32 cellular contexts compared by ENCODE assay signal in the genomic region with DNA sequence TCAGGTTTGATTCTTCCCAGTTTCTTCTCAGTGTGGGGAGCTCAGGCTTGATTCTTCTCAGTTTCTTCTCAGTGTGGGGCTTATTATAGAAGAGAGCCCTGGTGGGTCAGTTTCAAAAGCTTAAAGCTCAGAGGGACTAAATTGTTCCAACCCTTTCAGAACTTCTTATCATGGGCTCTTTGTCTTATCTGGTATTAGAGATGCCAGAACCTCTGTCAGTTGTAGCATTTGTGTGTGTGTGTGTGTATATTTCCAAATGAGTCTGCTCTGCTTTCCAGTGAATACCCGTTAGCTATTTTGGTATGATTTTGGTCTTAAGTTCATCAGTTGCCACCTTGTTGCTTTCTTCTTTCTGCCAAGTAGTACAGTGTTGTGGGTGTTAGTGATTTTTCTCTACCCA. TPM values are rescaled to one million over a fixed set of nuclear protein-coding genes. Genes with fewer than 3 reads are reported as not detected.
"Had no signal": no experiment of that assay in that cellular context is flagged by ENCODE, and none has a peak within 500 bp of the region (broad histone marks: within the 10 kb centered on the region; RNA-seq: fewer than 3 reads in every experiment).

No MANE protein-coding gene starts in this region.

- H3K9me3 Mint-ChIP-seq: activated CD4-positive, alpha-beta memory T cell treated with anti-CD3 and anti-CD28 coated beads, Interleukin-2, amount 10 ng/mL, durations not matched to agents 7 days and 5 days; activated CD4-positive, alpha-beta T cell treated with anti-CD3 and anti-CD28 coated beads, Interleukin-2, amount 10 ng/mL, durations not matched to agents 7 days and 5 days; activated naive CD4-positive, alpha-beta T cell treated with anti-CD3 and anti-CD28 coated beads, Interleukin-2, amount 10 ng/mL, durations not matched to agents 7 days and 5 days; activated naive CD4-positive, alpha-beta T cell treated with anti-CD3 and anti-CD28 coated beads, Interleukin-2, amount 50 U/mL, for 72 hours; activated naive CD8-positive, alpha-beta T cell treated with anti-CD3 and anti-CD28 coated beads, Interleukin-2, amount 10 ng/mL, durations not matched to agents 7 days and 5 days; activated T-cell treated with anti-CD3 and anti-CD28 coated beads, Interleukin-2, amount 50 U/mL, for 24 hours; activated T-cell treated with anti-CD3 and anti-CD28 coated beads, Interleukin-2, amount 50 U/mL, for 72 hours; effector memory CD8-positive, alpha-beta T cell had no signal

- H3K4me3 Mint-ChIP-seq: activated CD4-positive, alpha-beta memory T cell treated with anti-CD3 and anti-CD28 coated beads, Interleukin-2, amount 10 ng/mL, durations not matched to agents 7 days and 5 days; activated CD4-positive, alpha-beta T cell treated with anti-CD3 and anti-CD28 coated beads, Interleukin-2, amount 10 ng/mL, durations not matched to agents 7 days and 5 days; activated naive CD4-positive, alpha-beta T cell treated with anti-CD3 and anti-CD28 coated beads, Interleukin-2, amount 10 ng/mL, durations not matched to agents 7 days and 5 days; activated naive CD8-positive, alpha-beta T cell treated with anti-CD3 and anti-CD28 coated beads, Interleukin-2, amount 10 ng/mL, durations not matched to agents 7 days and 5 days; activated T-cell treated with anti-CD3 and anti-CD28 coated beads, Interleukin-2, amount 50 U/mL, for 24 hours; activated T-cell treated with anti-CD3 and anti-CD28 coated beads, Interleukin-2, amount 50 U/mL, for 72 hours; brain; effector memory CD8-positive, alpha-beta T cell had no signal

- H3K36me3 Mint-ChIP-seq: activated naive CD4-positive, alpha-beta T cell treated with anti-CD3 and anti-CD28 coated beads, Interleukin-2, amount 10 ng/mL, durations not matched to agents 7 days and 5 days; activated naive CD4-positive, alpha-beta T cell treated with anti-CD3 and anti-CD28 coated beads, Interleukin-2, amount 50 U/mL, for 72 hours; activated naive CD8-positive, alpha-beta T cell treated with anti-CD3 and anti-CD28 coated beads, Interleukin-2, amount 10 ng/mL, durations not matched to agents 7 days and 5 days had no signal

- H3K27ac Mint-ChIP-seq: activated CD4-positive, alpha-beta memory T cell treated with anti-CD3 and anti-CD28 coated beads, Interleukin-2, amount 10 ng/mL, durations not matched to agents 7 days and 5 days; activated CD4-positive, alpha-beta T cell treated with anti-CD3 and anti-CD28 coated beads, Interleukin-2, amount 10 ng/mL, durations not matched to agents 7 days and 5 days; activated naive CD4-positive, alpha-beta T cell treated with anti-CD3 and anti-CD28 coated beads, Interleukin-2, amount 10 ng/mL, durations not matched to agents 7 days and 5 days; activated naive CD4-positive, alpha-beta T cell treated with anti-CD3 and anti-CD28 coated beads, Interleukin-2, amount 50 U/mL, for 72 hours; activated naive CD8-positive, alpha-beta T cell treated with anti-CD3 and anti-CD28 coated beads, Interleukin-2, amount 10 ng/mL, durations not matched to agents 7 days and 5 days; activated T-cell treated with anti-CD3 and anti-CD28 coated beads, Interleukin-2, amount 50 U/mL, for 24 hours; brain; effector memory CD8-positive, alpha-beta T cell had no signal

- H3K4me1 Mint-ChIP-seq: activated CD4-positive, alpha-beta memory T cell treated with anti-CD3 and anti-CD28 coated beads, Interleukin-2, amount 10 ng/mL, durations not matched to agents 7 days and 5 days; activated naive CD4-positive, alpha-beta T cell treated with anti-CD3 and anti-CD28 coated beads, Interleukin-2, amount 10 ng/mL, durations not matched to agents 7 days and 5 days; brain had no signal

- H3K36me3 ChIP-seq: ascending aorta, breast epithelium, esophagus squamous epithelium had no signal

- ATAC-seq: activated naive CD4-positive, alpha-beta T cell treated with anti-CD3 and anti-CD28 coated beads, Interleukin-2, amount 50 U/mL, for 72 hours; activated T-cell treated with anti-CD3 and anti-CD28 coated beads, Interleukin-2, amount 50 U/mL, for 72 hours; effector memory CD8-positive, alpha-beta T cell had no signal

- H3K27ac ChIP-seq: ascending aorta, breast epithelium, epithelial cell of prostate, esophagus squamous epithelium had no signal

- H3K27me3 ChIP-seq: ascending aorta, breast epithelium, esophagus squamous epithelium had no signal

- DNase-seq: activated CD4-positive, alpha-beta memory T cell treated with anti-CD3 and anti-CD28 coated beads, Interleukin-2, amount 10 ng/mL, durations not matched to agents 7 days and 5 days; activated CD4-positive, alpha-beta T cell treated with anti-CD3 and anti-CD28 coated beads for 1 hour; activated CD4-positive, alpha-beta T cell treated with anti-CD3 and anti-CD28 coated beads for 4 hours; activated CD4-positive, alpha-beta T cell treated with anti-CD3 and anti-CD28 coated beads, Interleukin-2, amount 10 ng/mL, durations not matched to agents 7 days and 5 days; activated CD4-positive, alpha-beta T cell treated with anti-CD3 and anti-CD28 coated beads, Interleukin-2, amount 50 U/mL, for 4 hours; activated CD8-positive, alpha-beta memory T cell treated with anti-CD3 and anti-CD28 coated beads, Interleukin-2, amount 50 U/mL, for 48 hours; activated gamma-delta T cell; activated naive CD4-positive, alpha-beta T cell; activated naive CD4-positive, alpha-beta T cell treated with anti-CD3 and anti-CD28 coated beads, Interleukin-2, amount 10 ng/mL, durations not matched to agents 7 days and 5 days; activated naive CD8-positive, alpha-beta T cell treated with anti-CD3 and anti-CD28 coated beads, Interleukin-2, amount 10 ng/mL, durations not matched to agents 7 days and 5 days; activated T-cell treated with anti-CD3 and anti-CD28 coated beads for 4 hours; activated T-cell treated with anti-CD3 and anti-CD28 coated beads, Interleukin-2, amount 50 U/mL, for 24 hours; activated T-cell treated with anti-CD3 and anti-CD28 coated beads, Interleukin-2, amount 50 U/mL, for 72 hours; caudate nucleus; cortex of kidney; dermis blood vessel endothelial cell; effector CD4-positive, alpha-beta T cell; effector memory CD8-positive, alpha-beta T cell; esophagus squamous epithelium; foreskin melanocyte; head of caudate nucleus; T-helper 2 cell had no signal

- H3K9me3 ChIP-seq: ascending aorta, breast epithelium, esophagus squamous epithelium had no signal

- H3K4me3 ChIP-seq: ascending aorta, breast epithelium, esophagus squamous epithelium had no signal

- H3K27me3 Mint-ChIP-seq: activated CD4-positive, alpha-beta memory T cell treated with anti-CD3 and anti-CD28 coated beads, Interleukin-2, amount 10 ng/mL, durations not matched to agents 7 days and 5 days; activated CD4-positive, alpha-beta T cell treated with anti-CD3 and anti-CD28 coated beads, Interleukin-2, amount 10 ng/mL, durations not matched to agents 7 days and 5 days; activated naive CD4-positive, alpha-beta T cell treated with anti-CD3 and anti-CD28 coated beads, Interleukin-2, amount 10 ng/mL, durations not matched to agents 7 days and 5 days; activated naive CD8-positive, alpha-beta T cell treated with anti-CD3 and anti-CD28 coated beads, Interleukin-2, amount 10 ng/mL, durations not matched to agents 7 days and 5 days; activated T-cell treated with anti-CD3 and anti-CD28 coated beads, Interleukin-2, amount 50 U/mL, for 24 hours; brain; effector memory CD8-positive, alpha-beta T cell had no signal

- FAIRE-seq: colon, endothelial cell of umbilical vein had no signal

- H3K4me1 ChIP-seq: ascending aorta, breast epithelium, esophagus squamous epithelium had no signal

RNA-seq across cellular contexts. Expression of a gene that starts 53.9 kb away (rescaled TPM):
- total RNA-seq: activated CD4-positive, alpha-beta memory T cell treated with anti-CD3 and anti-CD28 coated beads, Interleukin-2, amount 10 ng/mL, durations not matched to agents 7 days and 5 days; activated CD4-positive, alpha-beta T cell treated with anti-CD3 and anti-CD28 coated beads, Interleukin-2, amount 10 ng/mL, durations not matched to agents 7 days and 5 days; activated naive CD8-positive, alpha-beta T cell treated with anti-CD3 and anti-CD28 coated beads, Interleukin-2, amount 10 ng/mL, durations not matched to agents 7 days and 5 days; activated T-cell treated with anti-CD3 and anti-CD28 coated beads, Interleukin-2, amount 50 U/mL, for 72 hours; ascending aorta; breast epithelium; chondrocyte; dermis blood vessel endothelial cell; endothelial cell of umbilical vein; esophagus squamous epithelium; fibroblast of villous mesenchyme; T-helper 1 cell treated with Interleukin-12 subunit alpha and Interleukin-12 subunit beta and Interleukin-4 antibody, amounts not matched to agents 30 ng/mL and 1 ng/mL, for 36 hours had no signal
